In genomic region chr2:135052997-135053474, GRCh38 we compare ENCODE assay signal across 8 cellular contexts. TPM values are rescaled to one million over a fixed set of nuclear protein-coding genes. Genes with fewer than 3 reads are reported as not detected.
DNase-seq lines count a peak whose midpoint lies in the region; ATAC-seq and TF ChIP-seq lines count a peak whose summit lies in the region.

No MANE protein-coding gene starts in this region.

- intact Hi-C loops in naive thymus-derived CD4-positive, alpha-beta T cell (cut with micrococcal nuclease), result loop anchor here (1.0 to 5.0 kb wide), 18 partner anchors 8 to 1329 kb away; partner anchors contain the start of genes CCNT2 (in 2 of the 2), CXCR4 (in 2 of the 2), MCM6 (in 2 of the 2) and R3HDM1 (in 2 of the 2)
- intact Hi-C loops in upper lobe of right lung (cut with DNase I), result no loop called here

- H3K4me1 ChIP-seq in duodenal mucosa (ENCODE audit: control insufficient read depth in 1 of 2, insufficient read depth in 2 of 2, low read length in 2 of 2) (peaks cover 9 to 20% of the 10 kb centered on the region in 2 donors), upper lobe of right lung (peaks cover 31% of the 10 kb centered on the region)
- peaks cover 0 to 22% of the 10 kb centered on the region in 2 donors for H3K4me1 ChIP-seq in naive thymus-derived CD4-positive, alpha-beta T cell (ENCODE audit: control insufficient read depth in 2 of 2, insufficient read depth in 2 of 2, low read length in 2 of 2)

- POLR2A ChIA-PET in naive thymus-derived CD4-positive, alpha-beta T cell (lab: Charles Lee), result interaction anchor here (0.5 to 1.4 kb wide), 4 partner anchors 12 to 478 kb away, joined by 3 to 5 read pairs (median 4); partner anchors contain the start of genes R3HDM1 and ZRANB3

- ATAC-seq in GM18858 (IDR thresholded peaks at IDR 0.05; ENCODE audit: unreplicated experiment) (peak; percentile 46), HG02884 (IDR thresholded peaks at IDR 0.05; ENCODE audit: unreplicated experiment) (peak; percentile 16), upper lobe of right lung (no peak)
- ATAC-seq in naive thymus-derived CD4-positive, alpha-beta T cell, result no peak

- H3K9ac ChIP-seq in duodenal mucosa (ENCODE audit: low read depth in 1 of 2, low read length in 2 of 2), result peak overlapping the region; percentile 95 to 97

- peaks cover 3% of the 10 kb centered on the region for H3K27me3 Mint-ChIP-seq in T-helper 1 cell treated with Interleukin-12 subunit alpha and Interleukin-12 subunit beta and Interleukin-4 antibody, amounts not matched to agents 30 μg/mL and 1 μg/mL, for 36 hours (ENCODE audit: low read depth)
- peaks cover 0 to 5% (median 0%) of the 10 kb centered on the region in 5 donors for H3K27me3 Mint-ChIP-seq in naive thymus-derived CD4-positive, alpha-beta T cell

- H3K36me3 Mint-ChIP-seq in T-helper 1 cell treated with Interleukin-12 subunit alpha and Interleukin-12 subunit beta and Interleukin-4 antibody, amounts not matched to agents 30 μg/mL and 1 μg/mL, for 36 hours (ENCODE audit: low read depth), result peaks cover 18% of the 10 kb centered on the region
- H3K36me3 Mint-ChIP-seq in naive thymus-derived CD4-positive, alpha-beta T cell, result peaks cover 0 to 19% (median 5%) of the 10 kb centered on the region in 5 donors

- peaks cover 35% of the 10 kb centered on the region for H3K4me1 Mint-ChIP-seq in T-helper 1 cell treated with Interleukin-12 subunit alpha and Interleukin-12 subunit beta and Interleukin-4 antibody, amounts not matched to agents 30 μg/mL and 1 μg/mL, for 36 hours (ENCODE audit: low read depth)
- H3K4me1 Mint-ChIP-seq in naive thymus-derived CD4-positive, alpha-beta T cell, result peaks cover 24 to 60% (median 50%) of the 10 kb centered on the region in 7 donors

- peak overlapping the region; percentile 92 to 100 for H3K4me3 ChIP-seq in duodenal mucosa (ENCODE audit: low read depth in 1 of 2, low read length in 2 of 2)
- peak overlapping the region; percentile 69 for H3K4me3 ChIP-seq in naive thymus-derived CD4-positive, alpha-beta T cell (ENCODE audit: low read length)
- H3K4me3 ChIP-seq in upper lobe of right lung, result peak overlapping the region; percentile 83

- H3K36me3 ChIP-seq in duodenal mucosa (ENCODE audit: control insufficient read depth in 1 of 2, insufficient read depth in 2 of 2, low read length in 2 of 2), result no peaks in the 10 kb centered on the region
- H3K36me3 ChIP-seq in naive thymus-derived CD4-positive, alpha-beta T cell (ENCODE audit: control insufficient read depth in 2 of 3, insufficient read depth in 3 of 3, low read length in 3 of 3), result no peaks in the 10 kb centered on the region
- peaks cover 6% of the 10 kb centered on the region for H3K36me3 ChIP-seq in upper lobe of right lung

- no peaks in the 10 kb centered on the region for H3K27me3 ChIP-seq in duodenal mucosa (ENCODE audit: control insufficient read depth in 1 of 2, insufficient read depth in 2 of 2, low read length in 2 of 2)
- no peaks in the 10 kb centered on the region for H3K27me3 ChIP-seq in naive thymus-derived CD4-positive, alpha-beta T cell (ENCODE audit: control insufficient read depth in 2 of 2, insufficient read depth in 2 of 2, low read length in 2 of 2)
- no peaks in the 10 kb centered on the region for H3K27me3 ChIP-seq in upper lobe of right lung

- H3K4me3 Mint-ChIP-seq in T-helper 1 cell treated with Interleukin-12 subunit alpha and Interleukin-12 subunit beta and Interleukin-4 antibody, amounts not matched to agents 30 μg/mL and 1 μg/mL, for 36 hours, result peak overlapping the region; percentile 98
- peak overlapping the region; percentile 94 to 99 (median 97) for H3K4me3 Mint-ChIP-seq in naive thymus-derived CD4-positive, alpha-beta T cell

- H3K27ac ChIP-seq in duodenal mucosa (ENCODE audit: low read depth, low read length) (peak overlapping the region; percentile 34), upper lobe of right lung (peak overlapping the region; percentile 94)
- peak overlapping the region; percentile 99 for H3K27ac ChIP-seq in naive thymus-derived CD4-positive, alpha-beta T cell (ENCODE audit: low read depth, low read length)

- H3K27ac Mint-ChIP-seq in T-helper 1 cell treated with Interleukin-12 subunit alpha and Interleukin-12 subunit beta and Interleukin-4 antibody, amounts not matched to agents 30 μg/mL and 1 μg/mL, for 36 hours, result peak overlapping the region; percentile 100
- H3K27ac Mint-ChIP-seq in naive thymus-derived CD4-positive, alpha-beta T cell, result peak overlapping the region; percentile 98 to 100 (median 99)

- peak in 8 of 9 donors; percentile 36 to 58 (median 48) for DNase-seq in naive thymus-derived CD4-positive, alpha-beta T cell
- DNase-seq in upper lobe of right lung (no peak), NCI-H526 (lab: John Stamatoyannopoulos, UW) (no peak), SIG-M5 treated with dmso at 0.1 percent for 504 hours (lab: John Stamatoyannopoulos, UW; ENCODE audit: unreplicated experiment) (no peak)

- no peaks in the 10 kb centered on the region for H3K9me3 Mint-ChIP-seq in T-helper 1 cell treated with Interleukin-12 subunit alpha and Interleukin-12 subunit beta and Interleukin-4 antibody, amounts not matched to agents 30 μg/mL and 1 μg/mL, for 36 hours
- H3K9me3 Mint-ChIP-seq in naive thymus-derived CD4-positive, alpha-beta T cell, result peaks cover 0 to 4% (median 0%) of the 10 kb centered on the region in 11 donors

- CTCF ChIA-PET in naive thymus-derived CD4-positive, alpha-beta T cell (lab: Charles Lee), result interaction anchor here (0.7 kb wide), 1 partner anchor 1078 kb away, joined by 3 read pairs; no protein-coding TSS in a partner anchor

- TF ChIP-seq CTCF in upper lobe of right lung (IDR thresholded peaks at IDR 0.05), result no peak

- no peaks in the 10 kb centered on the region for H3K9me3 ChIP-seq in duodenal mucosa (ENCODE audit: control insufficient read depth in 1 of 2, low read length in 2 of 2)
- no peaks in the 10 kb centered on the region for H3K9me3 ChIP-seq in naive thymus-derived CD4-positive, alpha-beta T cell (ENCODE audit: control insufficient read depth in 2 of 3, low read length in 3 of 3)
- no peaks in the 10 kb centered on the region for H3K9me3 ChIP-seq in upper lobe of right lung

RNA-seq across cellular contexts. Expression of gene RAB3GAP1, which starts 0.9 kb away (rescaled TPM):
- 10 to 100 TPM; 24.3 to 58.7 (median 42.9) TPM for total RNA-seq in naive thymus-derived CD4-positive, alpha-beta T cell
- polyA plus RNA-seq in naive thymus-derived CD4-positive, alpha-beta T cell, result 10 to 100 TPM; 25.3 to 31.2 TPM
- 47.8 TPM for total RNA-seq in upper lobe of right lung

RNA-seq across cellular contexts. Expression of gene MAP3K19, which starts 5.8 kb away (rescaled TPM):
- under 1 TPM in 1 of 5 experiments, not detected in 4; 0.64 TPM for total RNA-seq in naive thymus-derived CD4-positive, alpha-beta T cell
- polyA plus RNA-seq in naive thymus-derived CD4-positive, alpha-beta T cell, result not detected
- not detected for total RNA-seq in upper lobe of right lung

Comparison
In these comparisons a context has a peak if more than half of its experiments do, and no peak if none do; other contexts are left out.
1. ATAC-seq: peak in GM18858 (single experiment) and HG02884 (single experiment); none in naive thymus-derived CD4-positive, alpha-beta T cell (single experiment) and upper lobe of right lung (single experiment).
2. H3K27ac ChIP-seq: peak in every context shown above with its lines; median percentile 99 in naive thymus-derived CD4-positive, alpha-beta T cell; 94 in upper lobe of right lung; 34 in duodenal mucosa.
3. DNase-seq: peak in naive thymus-derived CD4-positive, alpha-beta T cell (8 of 9); none in upper lobe of right lung (single experiment), NCI-H526 (0 of 2) and SIG-M5 treated with dmso at 0.1 percent for 504 hours (single experiment).
4. Peak in every context shown above with its lines, with median percentiles within 50 percentile points of each other: H3K4me3 ChIP-seq.